Comparison of ENCODE assay signal across 1 cellular context in the genomic region with DNA sequence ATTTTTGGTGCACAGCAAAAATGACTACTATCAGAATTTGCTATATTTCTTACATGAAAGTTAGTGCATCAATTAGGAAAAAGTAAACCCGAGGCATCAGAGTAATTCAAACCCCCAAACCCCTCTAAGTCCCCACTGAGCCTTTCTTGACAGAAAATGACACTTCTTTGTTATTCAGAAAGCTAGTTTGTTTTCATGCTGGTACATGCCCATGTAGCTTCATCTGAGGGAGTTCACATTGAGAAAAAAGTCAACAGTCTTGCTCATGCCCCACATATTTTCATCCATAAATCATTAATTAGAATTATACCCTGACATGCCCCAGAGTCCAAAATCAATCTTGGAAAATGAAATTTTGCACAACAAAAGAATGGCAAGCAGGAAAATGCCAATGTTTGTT.
TF ChIP-seq lines count a peak whose summit lies in the region.

No MANE protein-coding gene starts in this region.

TF ChIP-seq in WTC11, 78 proteins besides CTCF, POLR2A, EP300 and RAD21 (continued from another document):
- TF ChIP-seq ZNF416 (CRISPR knock-in tag; IDR thresholded peaks at IDR 0.05) (no peak), JUN (CRISPR knock-in tag; IDR thresholded peaks at IDR 0.05) (no peak), OVOL2 (CRISPR knock-in tag; IDR thresholded peaks at IDR 0.05; ENCODE audit: borderline replicate concordance) (no peak), NFYB (CRISPR knock-in tag; conservative IDR thresholded peaks at IDR 0.05; ENCODE audit: low read depth) (no peak), SMAD4 (CRISPR knock-in tag; IDR thresholded peaks at IDR 0.05) (no peak)
